ENCODE assay signal across 8 cellular contexts in the genomic region with DNA sequence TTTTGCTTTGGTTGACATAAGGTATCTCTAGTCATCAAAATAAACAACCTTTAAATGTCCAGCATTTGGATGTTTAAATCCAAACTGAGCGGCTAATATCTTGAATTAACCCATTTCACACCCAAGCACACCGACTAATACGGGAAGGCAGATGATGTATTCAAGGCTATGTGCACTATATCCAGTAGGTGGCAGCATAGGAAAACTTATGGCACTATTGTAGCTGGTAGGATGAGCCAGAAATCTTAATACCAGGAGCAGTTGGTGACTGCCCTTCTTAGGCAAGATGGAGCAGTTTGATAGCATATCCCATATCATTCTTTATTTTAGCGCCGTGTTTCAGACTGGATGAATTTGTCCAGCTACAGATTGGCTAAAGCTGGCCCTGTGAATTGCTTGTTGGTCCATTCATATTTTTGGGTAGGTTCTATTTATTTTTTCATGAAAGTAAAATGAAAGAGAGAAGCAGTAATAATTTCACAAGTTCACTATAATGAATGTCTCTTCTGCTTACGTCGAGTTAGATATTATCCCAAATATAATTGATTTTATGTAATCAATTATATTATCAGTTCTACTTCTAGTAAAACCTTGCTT. TPM values are rescaled to one million over a fixed set of nuclear protein-coding genes. Genes with fewer than 3 reads are reported as not detected.
A peak's percentile ranks its signal among the peaks of the same experiment; 100 is the strongest.
DNase-seq lines count a peak whose midpoint lies in the region; ATAC-seq and TF ChIP-seq lines count a peak whose summit lies in the region.

No MANE protein-coding gene starts in this region.

- H3K4me3 ChIP-seq in SJCRH30 (no peak overlapping the region), endodermal cell (ENCODE audit: low read length) (no peak overlapping the region), mesenchymal stem cell (ENCODE audit: insufficient read depth in 1 of 2, low read depth in 1 of 2, low read length in 2 of 2) (no peak overlapping the region), uterus (no peak overlapping the region)

- no peaks in the 10 kb centered on the region for H3K27me3 ChIP-seq in SJCRH30
- H3K27me3 ChIP-seq in endodermal cell (ENCODE audit: control insufficient read depth, insufficient read depth, low read length, poor library complexity, severe bottlenecking) = no peaks in the 10 kb centered on the region
- H3K27me3 ChIP-seq in mesenchymal stem cell (ENCODE audit: control insufficient read depth in 1 of 2, insufficient read depth in 1 of 2, low read length in 2 of 2) = no peaks in the 10 kb centered on the region
- H3K27me3 ChIP-seq in uterus = no peaks in the 10 kb centered on the region

- H3K4me1 ChIP-seq in SJCRH30 (peaks cover 6% of the 10 kb centered on the region), endodermal cell (ENCODE audit: control insufficient read depth, insufficient read depth, low read length) (no peaks in the 10 kb centered on the region), mesenchymal stem cell (ENCODE audit: control insufficient read depth, insufficient read depth, low read depth, low read length) (no peaks in the 10 kb centered on the region), uterus (no peaks in the 10 kb centered on the region)

- no peak overlapping the region for H2BK12ac ChIP-seq in mesenchymal stem cell (ENCODE audit: low read length in 2 of 2)

- H4K8ac ChIP-seq in mesenchymal stem cell (ENCODE audit: low read length) = no peak overlapping the region

- TF ChIP-seq POLR2A in uterus (IDR thresholded peaks at IDR 0.05) = no peak

- TF ChIP-seq CTCF in endodermal cell (conservative IDR thresholded peaks at IDR 0.05) (peak; percentile 95), uterus (IDR thresholded peaks at IDR 0.05) (peak; percentile 78 to 92 (median 88))

- no peak overlapping the region for H3K27ac ChIP-seq in SJCRH30
- no peak overlapping the region for H3K27ac ChIP-seq in endodermal cell (ENCODE audit: low read depth, low read length)
- no peak overlapping the region for H3K27ac ChIP-seq in mesenchymal stem cell (ENCODE audit: low read length, poor library complexity, severe bottlenecking)
- H3K27ac ChIP-seq in uterus = no peak overlapping the region

- H3K27me3 Mint-ChIP-seq in endodermal cell (ENCODE audit: insufficient read depth) = no peaks in the 10 kb centered on the region

- H2BK5ac ChIP-seq in mesenchymal stem cell (ENCODE audit: low read depth, low read length, poor library complexity, severe bottlenecking) = no peak overlapping the region

- no peak overlapping the region for H3K23ac ChIP-seq in mesenchymal stem cell (ENCODE audit: low read length in 2 of 2)

- no peak overlapping the region for H2BK120ac ChIP-seq in mesenchymal stem cell (ENCODE audit: low read depth, low read length)

- no peaks in the 10 kb centered on the region; the same call in 1 of the 2 replicates for H3K9me3 ChIP-seq in SJCRH30 (replicated peaks)
- H3K9me3 ChIP-seq in endodermal cell (ENCODE audit: control insufficient read depth, low read length) = peaks cover 18% of the 10 kb centered on the region
- H3K9me3 ChIP-seq in mesenchymal stem cell (ENCODE audit: control insufficient read depth, low read length) = no peaks in the 10 kb centered on the region
- H3K9me3 ChIP-seq in uterus = no peaks in the 10 kb centered on the region

- H3K79me1 ChIP-seq in mesenchymal stem cell (replicated peaks; ENCODE audit: low read length, poor library complexity, severe bottlenecking) = no peaks in the 10 kb centered on the region

- ATAC-seq in GM18867 (IDR thresholded peaks at IDR 0.05; ENCODE audit: unreplicated experiment) (peak; percentile 97), HG02973 (IDR thresholded peaks at IDR 0.05; ENCODE audit: unreplicated experiment) (peak; percentile 97)

- H2BK15ac ChIP-seq in mesenchymal stem cell (ENCODE audit: low read depth, poor library complexity, severe bottlenecking) = no peak overlapping the region

- H3K36me3 Mint-ChIP-seq in endodermal cell (ENCODE audit: low read depth) = peaks cover 3% of the 10 kb centered on the region

- H3K27ac Mint-ChIP-seq in endodermal cell = no peak overlapping the region

- no peak overlapping the region for H3K4ac ChIP-seq in mesenchymal stem cell (ENCODE audit: low read depth in 1 of 2, low read length in 2 of 2)

- peaks cover 4% of the 10 kb centered on the region for H3K4me1 Mint-ChIP-seq in endodermal cell

- WGBS in endodermal cell (ENCODE audit: insufficient coverage in 1 of 2, insufficient read length in 1 of 2), 2 experiments = 0 to 19% methylated on average over 3 to 5 of the region's 7 CpGs
- 0% methylated on average over 2 of the region's 7 CpGs for WGBS in mesenchymal stem cell

- H3K4me3 Mint-ChIP-seq in endodermal cell = no peak overlapping the region

- no peak overlapping the region for H3K18ac ChIP-seq in mesenchymal stem cell (ENCODE audit: low read depth in 1 of 2, low read length in 2 of 2)

- no peak overlapping the region for H3K4me2 ChIP-seq in mesenchymal stem cell (ENCODE audit: low read length, poor library complexity, severe bottlenecking)

- H3K9ac ChIP-seq in endodermal cell (ENCODE audit: extremely low read depth, low read length, poor library complexity, severe bottlenecking) (no peak overlapping the region), mesenchymal stem cell (ENCODE audit: low read length) (peak overlapping the region; percentile 11)

- no peak overlapping the region for H2AK5ac ChIP-seq in mesenchymal stem cell (ENCODE audit: low read length, severe bottlenecking)

- H3K36me3 ChIP-seq in SJCRH30 (no peaks in the 10 kb centered on the region), endodermal cell (ENCODE audit: control insufficient read depth, insufficient read depth, low read length) (no peaks in the 10 kb centered on the region), mesenchymal stem cell (ENCODE audit: control insufficient read depth in 1 of 2, insufficient read depth in 2 of 2, low read depth in 1 of 2, low read length in 2 of 2) (no peaks in the 10 kb centered on the region), uterus (no peaks in the 10 kb centered on the region)

- peaks cover 25% of the 10 kb centered on the region for H3K9me3 Mint-ChIP-seq in endodermal cell

- no peak overlapping the region for H3K14ac ChIP-seq in mesenchymal stem cell (ENCODE audit: low read length in 2 of 2)

- no peak overlapping the region for H4K91ac ChIP-seq in mesenchymal stem cell (ENCODE audit: low read length)

- intact Hi-C loops in uterus (cut with DNase I; ENCODE audit: low total_unique reads) = no loop called here

- no peak overlapping the region for H2AFZ ChIP-seq in mesenchymal stem cell (ENCODE audit: low read depth, low read length)

- peak; percentile 81 for DNase-seq in COR-L47 (lab: John Stamatoyannopoulos, UW)
- peak; percentile 71 to 94 (median 93) for DNase-seq in NCI-H1417 (lab: John Stamatoyannopoulos, UW)
- DNase-seq in SJCRH30 = peak; percentile 73 to 96
- DNase-seq in endodermal cell = peak; percentile 75
- peak; percentile 85 for DNase-seq in mesenchymal stem cell
- peak in 1 of 2 donors; percentile 39 for DNase-seq in uterus

RNA-seq across cellular contexts. Expression of a gene that starts 24.4 kb away (rescaled TPM):
- total RNA-seq in SJCRH30 (2014; rRNA removed; shearing (Covaris generic)) = 290 and 299 TPM in 2 replicates
- total RNA-seq in endodermal cell (100 to 1,000 TPM; 390 to 562 TPM), uterus (10 to 100 TPM in 3 of 4 donors, 1 to 10 TPM in 1; 3.5 to 81.4 (median 46.4) TPM)
- polyA plus RNA-seq in endodermal cell (2013, experiment 1 of 2) = 408 TPM
- 403 TPM for polyA plus RNA-seq in endodermal cell (2013, experiment 2 of 2)
- 1,126 TPM for polyA plus RNA-seq in mesenchymal stem cell (2013, experiment 1 of 2)
- 1,155 TPM for polyA plus RNA-seq in mesenchymal stem cell (2013, experiment 2 of 2)
